Comparison of ENCODE assay signal across 1 cellular context in genomic region chr2:68931149-68931711, GRCh38.
TF ChIP-seq lines count a peak whose summit lies in the region.

No MANE protein-coding gene starts in this region.

TF ChIP-seq in K562, 482 proteins besides CTCF, POLR2A, EP300 and RAD21 (continued from another document):
- no peak for TF ChIP-seq SRSF7 (optimal IDR thresholded peaks at IDR 0.05; ENCODE audit: low read depth, low read length)
